ENCODE assay signal across 1 cellular context in genomic region chr3:43692085-43692484, GRCh38.
TF ChIP-seq lines count a peak whose summit lies in the region.

No MANE protein-coding gene starts in this region.

TF ChIP-seq in HepG2, 621 proteins besides CTCF, POLR2A, EP300 and RAD21 (continued from another document):
- TF ChIP-seq ATF6 (CRISPR knock-in tag; conservative IDR thresholded peaks at IDR 0.05) (no peak), SKIL (CRISPR knock-in tag; IDR thresholded peaks at IDR 0.05; ENCODE audit: borderline replicate concordance) (no peak)
TF ChIP-seq in HepG2: peak in this region for 0.
